ENCODE assay signal across 8 cellular contexts in genomic region chr10:80203835-80204148, GRCh38. TPM values are rescaled to one million over a fixed set of nuclear protein-coding genes. Genes with fewer than 3 reads are reported as not detected.
DNase-seq lines count a peak whose midpoint lies in the region; TF ChIP-seq lines count a peak whose summit lies in the region.

No MANE protein-coding gene starts in this region.

- H3K9me3 Mint-ChIP-seq in Caco-2 (ENCODE audit: unreplicated experiment) (no peaks in the 10 kb centered on the region), IgD-negative memory B cell (no peaks in the 10 kb centered on the region)

- H2AK5ac ChIP-seq in neuronal stem cell (ENCODE audit: low read depth, low read length), result no peak overlapping the region

- no peaks in the 10 kb centered on the region for H3K79me1 ChIP-seq in neuronal stem cell (ENCODE audit: low read depth, low read length)

- no peak overlapping the region for H2BK120ac ChIP-seq in neuronal stem cell (ENCODE audit: low read depth, low read length)

- POLR2A ChIA-PET in Caco-2 (lab: Charles Lee), result interaction anchor here (0.5 to 1.0 kb wide), 2 partner anchors 60 to 204 kb away, joined by 3 to 4 read pairs; partner anchors contain the start of gene PRXL2A

- peaks cover 52% of the 10 kb centered on the region for H3K4me1 ChIP-seq in Caco-2
- peaks cover 0 to 20% of the 10 kb centered on the region in 2 donors for H3K4me1 ChIP-seq in neuronal stem cell (ENCODE audit: control insufficient read depth in 2 of 2, insufficient read depth in 1 of 2, low read depth in 1 of 2, low read length in 2 of 2)

- H3K36me3 ChIP-seq in Caco-2 (ENCODE audit: control insufficient read depth, insufficient read depth, low read length) (no peaks in the 10 kb centered on the region; the same call in 1 of the 2 replicates), neuronal stem cell (replicated peaks in 1 of 2; ENCODE audit: control insufficient read depth in 2 of 2, insufficient read depth in 2 of 2, low read length in 2 of 2) (no peaks in the 10 kb centered on the region)

- H3K4me1 Mint-ChIP-seq in Caco-2 (ENCODE audit: low read depth, unreplicated experiment), result peaks cover 52% of the 10 kb centered on the region
- H3K4me1 Mint-ChIP-seq in IgD-negative memory B cell, result peaks cover 29 to 49% (median 42%) of the 10 kb centered on the region in 3 donors

- DNase-seq in Caco-2 (no peak), coronary artery (ENCODE audit: low spot score) (no peak), neuronal stem cell (ENCODE audit: low spot score) (no peak), D341Med (ENCODE audit: low spot score) (no peak), hippocampal formation (lab: John Stamatoyannopoulos, UW) (no peak), KBM-7 (no peak)
- DNase-seq in stimulated activated CD8-positive, alpha-beta memory T cell treated with anti-CD3 and anti-CD28 coated beads, Interleukin-4, amount 100 ng/mL, for 48 hours, result no peak

- H2BK5ac ChIP-seq in neuronal stem cell (ENCODE audit: low read length), result no peak overlapping the region

- H3K27me3 Mint-ChIP-seq in Caco-2 (ENCODE audit: insufficient read depth, unreplicated experiment) (no peaks in the 10 kb centered on the region), IgD-negative memory B cell (no peaks in the 10 kb centered on the region)

- H3K36me3 Mint-ChIP-seq in Caco-2 (ENCODE audit: insufficient read depth, unreplicated experiment) (peaks cover 48% of the 10 kb centered on the region), IgD-negative memory B cell (peaks cover 3% of the 10 kb centered on the region)

- no peak overlapping the region for H3K18ac ChIP-seq in neuronal stem cell (ENCODE audit: low read length)

- H4K91ac ChIP-seq in neuronal stem cell (ENCODE audit: low read depth, low read length, poor library complexity), result no peak overlapping the region

- H2BK15ac ChIP-seq in neuronal stem cell (ENCODE audit: low read length), result no peak overlapping the region

- CTCF ChIA-PET in Caco-2 (lab: Charles Lee), result interaction anchor here (0.7 to 1.5 kb wide), 4 partner anchors 9 to 60 kb away, joined by 3 to 7 read pairs (median 4); no protein-coding TSS in a partner anchor

- TSS peak; percentile 16 for BruUV-seq in Caco-2 (replicated peaks; lab: Mats Ljungman, UMichigan)

- no peak overlapping the region for H2BK12ac ChIP-seq in neuronal stem cell (ENCODE audit: low read length)

- in situ Hi-C loops in KBM-7 (cut with MboI; ENCODE audit: low pct_unique_long_range_greater_than_20kb, low sequenced_read_pairs), result loop anchor here (10.0 kb wide), 1 partner anchor 49 kb away; no protein-coding TSS in a partner anchor

- H3K9me3 ChIP-seq in Caco-2 (no peaks in the 10 kb centered on the region), neuronal stem cell (replicated peaks in 1 of 2; ENCODE audit: control insufficient read depth in 2 of 2, insufficient read depth in 1 of 2, low read depth in 1 of 2, low read length in 2 of 2) (no peaks in the 10 kb centered on the region)

- H3K4ac ChIP-seq in neuronal stem cell (ENCODE audit: low read length), result no peak overlapping the region

- WGBS in neuronal stem cell (ENCODE audit: extremely low coverage in 2 of 2, insufficient read length in 2 of 2, insufficient replicate concordance in 1 of 2), 2 donors, result no CpG with 5 or more reads among the region's 2 CpGs

- no peak for TF ChIP-seq CTCF in Caco-2 (IDR thresholded peaks at IDR 0.05; ENCODE audit: insufficient read depth in 1 of 2, low read depth in 1 of 2, low read length in 1 of 2, severe bottlenecking in 1 of 2, unreplicated experiment in 1 of 2)
- no peak for TF ChIP-seq CTCF in coronary artery (IDR thresholded peaks at IDR 0.05)

- H3K27me3 ChIP-seq in Caco-2 (replicated peaks; ENCODE audit: control insufficient read depth, insufficient read depth, low read length) (no peaks in the 10 kb centered on the region), neuronal stem cell (ENCODE audit: control insufficient read depth in 3 of 3, insufficient read depth in 3 of 3, low read depth in 1 of 3, low read length in 3 of 3) (peaks cover 3 to 35% (median 30%) of the 10 kb centered on the region in 3 experiments)

- H4K8ac ChIP-seq in neuronal stem cell (ENCODE audit: low read depth, low read length), result no peak overlapping the region

- peak overlapping the region; percentile 29 for H3K4me2 ChIP-seq in neuronal stem cell (ENCODE audit: insufficient read depth, low read length, poor library complexity, severe bottlenecking)

- H3K4me3 Mint-ChIP-seq in Caco-2 (ENCODE audit: unreplicated experiment) (peak overlapping the region; percentile 78), IgD-negative memory B cell (peak overlapping the region; percentile 73 to 93 (median 91))

- H3K9ac ChIP-seq in neuronal stem cell (ENCODE audit: low read depth, low read length, poor library complexity), result no peak overlapping the region

- no peak overlapping the region for H2AFZ ChIP-seq in neuronal stem cell (ENCODE audit: low read length)

- H3K14ac ChIP-seq in neuronal stem cell (ENCODE audit: low read length), result no peak overlapping the region

- no peak overlapping the region for H3K23ac ChIP-seq in neuronal stem cell (ENCODE audit: low read depth, low read length, poor library complexity)

- peak overlapping the region; percentile 84 for H3K4me3 ChIP-seq in Caco-2 (ENCODE audit: low read depth, low read length)
- H3K4me3 ChIP-seq in coronary artery, result peak overlapping the region; percentile 100
- H3K4me3 ChIP-seq in neuronal stem cell (ENCODE audit: low read length in 2 of 2), result no peak overlapping the region

- intact Hi-C loops in Caco-2 (cut with micrococcal nuclease; ENCODE audit: unreplicated experiment), result loop anchor here (1.0 kb wide), 1 partner anchor 7 kb away; no protein-coding TSS in a partner anchor

- peak overlapping the region; percentile 99 to 100 for H3K27ac ChIP-seq in coronary artery
- no peak overlapping the region for H3K27ac ChIP-seq in neuronal stem cell (replicated peaks; ENCODE audit: low read length)

- H3K27ac Mint-ChIP-seq in Caco-2 (ENCODE audit: unreplicated experiment) (peak overlapping the region; percentile 94), IgD-negative memory B cell (peak overlapping the region; percentile 61 to 82 (median 76))

RNA-seq across cellular contexts. Expression of gene ANXA11, which starts 1.5 kb away (rescaled TPM):
- total RNA-seq in Caco-2 (2022), result 316 and 327 TPM in 2 replicates
- polyA plus RNA-seq in IgD-negative memory B cell, result 243 TPM
- 47.4 TPM for polyA plus RNA-seq in neuronal stem cell (2013, experiment 1 of 2)
- polyA plus RNA-seq in neuronal stem cell (2013, experiment 2 of 2), result 40.6 TPM

Comparison
In these comparisons a context has a peak if more than half of its experiments do, and no peak if none do; other contexts are left out.
1. H3K4me3 ChIP-seq: peak in Caco-2 (single experiment) and coronary artery (single experiment); none in neuronal stem cell (0 of 2).